ENCODE assay signal across 24 cellular contexts in genomic region chr9:98411981-98412561, GRCh38.
"Had no signal": no experiment of that assay in that cellular context is flagged by ENCODE, and none has a peak within 500 bp of the region (broad histone marks: within the 10 kb centered on the region; RNA-seq: fewer than 3 reads in every experiment).

No MANE protein-coding gene starts in this region.

- H3K36me3 ChIP-seq: brain microvascular endothelial cell, SJCRH30 had no signal

- ATAC-seq: activated CD4-positive, alpha-beta T cell treated with anti-CD3 and anti-CD28 coated beads for 36 hours; activated T-helper 17 cell treated with anti-CD3 and anti-CD28 coated beads, Interleukin-2, amount 50 U/mL, for 72 hours had no signal

- H3K36me3 Mint-ChIP-seq: activated naive CD8-positive, alpha-beta T cell treated with anti-CD3 and anti-CD28 coated beads for 36 hours had no signal

- H3K27ac Mint-ChIP-seq: activated CD4-positive, alpha-beta memory T cell treated with anti-CD3 and anti-CD28 coated beads, Interleukin-2, amount 10 ng/mL, durations not matched to agents 7 days and 5 days; activated CD4-positive, alpha-beta T cell treated with anti-CD3 and anti-CD28 coated beads for 36 hours; activated naive CD4-positive, alpha-beta T cell treated with anti-CD3 and anti-CD28 coated beads for 36 hours; activated naive CD8-positive, alpha-beta T cell treated with anti-CD3 and anti-CD28 coated beads for 36 hours; activated T-helper 17 cell treated with anti-CD3 and anti-CD28 coated beads, Interleukin-2, amount 50 U/mL, for 72 hours had no signal

- H3K4me1 Mint-ChIP-seq: activated T-helper 17 cell treated with anti-CD3 and anti-CD28 coated beads, Interleukin-2, amount 50 U/mL, for 72 hours had no signal

- H3K9me3 ChIP-seq: SJCRH30, SK-N-SH had no signal

- H3K9me2 ChIP-seq: SK-N-SH had no signal

- H3K9me3 Mint-ChIP-seq: activated CD4-positive, alpha-beta memory T cell treated with anti-CD3 and anti-CD28 coated beads, Interleukin-2, amount 10 ng/mL, durations not matched to agents 7 days and 5 days; activated naive CD4-positive, alpha-beta T cell treated with anti-CD3 and anti-CD28 coated beads for 36 hours; activated naive CD8-positive, alpha-beta T cell treated with anti-CD3 and anti-CD28 coated beads for 36 hours; activated T-helper 17 cell treated with anti-CD3 and anti-CD28 coated beads, Interleukin-2, amount 50 U/mL, for 72 hours had no signal

- H3K4me3 Mint-ChIP-seq: activated CD4-positive, alpha-beta memory T cell treated with anti-CD3 and anti-CD28 coated beads, Interleukin-2, amount 10 ng/mL, durations not matched to agents 7 days and 5 days; activated CD4-positive, alpha-beta T cell treated with anti-CD3 and anti-CD28 coated beads for 36 hours; activated naive CD4-positive, alpha-beta T cell treated with anti-CD3 and anti-CD28 coated beads for 36 hours; activated naive CD8-positive, alpha-beta T cell treated with anti-CD3 and anti-CD28 coated beads for 36 hours; activated T-helper 17 cell treated with anti-CD3 and anti-CD28 coated beads, Interleukin-2, amount 50 U/mL, for 72 hours had no signal

- H3K9ac ChIP-seq: KMS-11, SK-N-SH had no signal

- H3K4me3 ChIP-seq: SJCRH30 had no signal

- H3K4me2 ChIP-seq: KMS-11, SK-N-SH had no signal

- H3K27me3 ChIP-seq: brain microvascular endothelial cell had no signal

- DNase-seq: activated CD4-positive, alpha-beta memory T cell treated with anti-CD3 and anti-CD28 coated beads, Interleukin-2, amount 10 ng/mL, durations not matched to agents 7 days and 5 days; activated CD4-positive, alpha-beta T cell treated with anti-CD3 and anti-CD28 coated beads for 36 hours; activated CD4-positive, alpha-beta T cell treated with anti-CD3 and anti-CD28 coated beads, Interleukin-2, amount 50 U/mL, for 1 hour; activated gamma-delta T cell; activated naive CD4-positive, alpha-beta T cell treated with anti-CD3 and anti-CD28 coated beads for 36 hours; activated naive CD8-positive, alpha-beta T cell treated with anti-CD3 and anti-CD28 coated beads for 36 hours; activated T-cell treated with anti-CD3 and anti-CD28 coated beads for 4 hours; activated T-cell treated with anti-CD3 and anti-CD28 coated beads, Interleukin-2, amount 50 U/mL, for 48 hours; brain microvascular endothelial cell; caudate nucleus; NCI-H1092 treated with DMSO at 0.1 percent for 48 hours; NCI-H1417 treated with DMSO at 0.1 percent for 48 hours; NCI-H1694; NCI-H2029; NCI-H345; NCI-H510A; NCI-H526 treated with DMSO at 0.1 percent for 48 hours; NCI-H82; SJCRH30; SK-N-SH; T-helper 1 cell; WERI-Rb-1 had no signal

- H3K27ac ChIP-seq: brain microvascular endothelial cell, KMS-11, SJCRH30, WERI-Rb-1 had no signal
